ENCODE assay signal across 17 cellular contexts in the genomic region with DNA sequence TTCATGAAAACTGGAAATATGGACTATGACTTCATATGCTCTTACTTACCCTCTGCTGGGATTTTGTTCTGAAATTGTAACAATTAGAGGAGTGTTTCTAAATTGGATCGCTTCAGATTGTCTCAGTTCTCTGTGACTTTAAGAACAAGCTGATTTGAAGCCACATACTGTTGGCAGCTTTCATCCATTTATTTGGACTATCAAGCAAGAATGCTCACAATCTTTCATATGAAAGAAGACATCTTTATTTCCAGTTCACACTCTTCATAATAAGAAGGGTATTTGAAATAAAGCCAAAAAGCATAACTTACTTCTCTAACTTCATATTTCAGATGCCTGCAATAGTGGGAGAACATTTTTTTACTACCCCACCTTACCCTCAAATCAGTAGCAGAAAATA.
DNase-seq lines count a peak whose midpoint lies in the region; ATAC-seq and TF ChIP-seq lines count a peak whose summit lies in the region.
"Had no signal": no experiment of that assay in that cellular context is flagged by ENCODE, and none has a peak within 500 bp of the region (broad histone marks: within the 10 kb centered on the region; RNA-seq: fewer than 3 reads in every experiment).

No MANE protein-coding gene starts in this region.

- H3K4me1 ChIP-seq in stomach (peaks cover 9 to 56% (median 31%) of the 10 kb centered on the region in 4 donors), A673 (ENCODE audit: insufficient read depth, low read length, poor library complexity, severe bottlenecking) (peaks cover 6% of the 10 kb centered on the region)
- H3K4me1 ChIP-seq: colonic mucosa had no signal

- TF ChIP-seq POLR2A in stomach (IDR thresholded peaks at IDR 0.05) = no peak

- H3K9me3 ChIP-seq in stomach (no peaks in the 10 kb centered on the region), A673 (ENCODE audit: low read depth, low read length, poor library complexity, severe bottlenecking) (no peaks in the 10 kb centered on the region)
- H3K9me3 ChIP-seq: colonic mucosa had no signal

- no peaks in the 10 kb centered on the region; the same call in 1 of the 2 replicates for H3K27me3 Mint-ChIP-seq in HFFc6 (ENCODE audit: insufficient read depth)
- H3K27me3 Mint-ChIP-seq: memory B cell had no signal

- peaks cover 11% of the 10 kb centered on the region; the same call in 1 of the 2 replicates for H3K36me3 Mint-ChIP-seq in HFFc6 (ENCODE audit: low read depth)

- no peaks in the 10 kb centered on the region for H3K9me3 Mint-ChIP-seq in HFFc6
- H3K9me3 Mint-ChIP-seq: memory B cell had no signal

- no peak overlapping the region for H3K4me3 Mint-ChIP-seq in HFFc6
- H3K4me3 Mint-ChIP-seq: memory B cell had no signal

- no peaks in the 10 kb centered on the region for H3K36me3 ChIP-seq in stomach
- H3K36me3 ChIP-seq in A673 (ENCODE audit: insufficient read depth, low read length, poor library complexity, severe bottlenecking) = no peaks in the 10 kb centered on the region
- H3K36me3 ChIP-seq: colonic mucosa had no signal

- H3K27ac ChIP-seq in stomach (peak overlapping the region in 4 of 5 donors; percentile 28 to 63 (median 43)), A673 (ENCODE audit: low read depth, low read length, poor library complexity, severe bottlenecking) (no peak overlapping the region)
- H3K27ac ChIP-seq: colonic mucosa had no signal

- H3K27me3 ChIP-seq in stomach (no peaks in the 10 kb centered on the region), A673 (replicated peaks; ENCODE audit: insufficient read depth, low read depth, low read length, poor library complexity) (no peaks in the 10 kb centered on the region)
- H3K27me3 ChIP-seq: colonic mucosa had no signal

- WGBS in stomach, 5 donors = 54 to 87% (median 82%) methylated on average over 1 of the region's 1 CpG

- H3K4me3 ChIP-seq in stomach (no peak overlapping the region), A673 (ENCODE audit: low read depth, low read length, poor library complexity, severe bottlenecking) (no peak overlapping the region)
- H3K4me3 ChIP-seq: colonic mucosa had no signal

- H3K27ac Mint-ChIP-seq in HFFc6 = peak overlapping the region; percentile 58
- H3K27ac Mint-ChIP-seq: activated naive CD4-positive, alpha-beta T cell treated with anti-CD3 and anti-CD28 coated beads, Interleukin-2, amount 50 U/mL, for 72 hours; memory B cell had no signal

- no peak for ATAC-seq in GM18870 (IDR thresholded peaks at IDR 0.05; ENCODE audit: unreplicated experiment)
- ATAC-seq: activated naive CD4-positive, alpha-beta T cell treated with anti-CD3 and anti-CD28 coated beads, Interleukin-2, amount 50 U/mL, for 72 hours had no signal

- TF ChIP-seq CTCF in HFFc6 (IDR thresholded peaks at IDR 0.05) (no peak), stomach (IDR thresholded peaks at IDR 0.05) (no peak), A673 (conservative IDR thresholded peaks at IDR 0.05; ENCODE audit: low read depth, low read length) (no peak)

- CTCF ChIA-PET in A673 (lab: Charles Lee) = no interaction called here

- DNase-seq in HFFc6 (no peak), astrocyte of the hippocampus (ENCODE audit: low read depth, low spot score) (peak; percentile 51), left kidney (ENCODE audit: low read depth, low spot score) (peak; percentile 11), stomach (no peak), A673 (ENCODE audit: low spot score) (no peak), NOMO-1 treated with DMSO at 0.1 percent for 48 hours (lab: John Stamatoyannopoulos, UW; ENCODE audit: unreplicated experiment) (no peak)
- DNase-seq in NK-92 treated with Interleukin-12 subunit alpha and Interleukin-12 subunit beta, amount 100 ng/mL, for 24 hours (lab: John Stamatoyannopoulos, UW) = no peak
- DNase-seq: activated CD4-positive, CD25-positive, alpha-beta regulatory T cell; activated CD8-positive, alpha-beta memory T cell treated with anti-CD3 and anti-CD28 coated beads, Interleukin-2, amount 50 U/mL, for 48 hours; colonic mucosa; NCI-H1092 treated with DMSO at 0.1 percent for 48 hours; posterior cingulate gyrus; stimulated activated CD4-positive, alpha-beta T cell treated with anti-CD3 and anti-CD28 coated beads, Interleukin-1b, Interleukin-23, amount 100 ng/mL, for 48 hours; stimulated activated CD8-positive, alpha-beta memory T cell treated with anti-CD3 and anti-CD28 coated beads, Interleukin-4, amount 100 ng/mL, for 48 hours had no signal

- H3K4me1 Mint-ChIP-seq in HFFc6 (ENCODE audit: low read depth) = peaks cover 56% of the 10 kb centered on the region

- POLR2A ChIA-PET in A673 (lab: Charles Lee; ENCODE audit: low non-redundant PET) = no interaction called here

- no TSS peak for BruUV-seq in A673 (replicated peaks; lab: Mats Ljungman, UMichigan)

- intact Hi-C loops in stomach (cut with DNase I; ENCODE audit: low total_unique reads) = no loop called here
- intact Hi-C loops in A673 (cut with micrococcal nuclease; ENCODE audit: unreplicated experiment) = loop anchor here (10.0 kb wide), 1 partner anchor 935 kb away; the partner anchor contains the start of gene BCL6

- no peak for TF ChIP-seq EP300 in stomach (IDR thresholded peaks at IDR 0.05)

Comparison
In these comparisons a context has a peak if more than half of its experiments do, and no peak if none do; other contexts are left out.
1. DNase-seq: peak in astrocyte of the hippocampus (single experiment) and left kidney (single experiment); none in HFFc6 (single experiment), stomach (single experiment), A673 (single experiment), NOMO-1 treated with DMSO at 0.1 percent for 48 hours (single experiment) and NK-92 treated with Interleukin-12 subunit alpha and Interleukin-12 subunit beta, amount 100 ng/mL, for 24 hours (single experiment).